34 cellular contexts compared by ENCODE assay signal in the genomic region with DNA sequence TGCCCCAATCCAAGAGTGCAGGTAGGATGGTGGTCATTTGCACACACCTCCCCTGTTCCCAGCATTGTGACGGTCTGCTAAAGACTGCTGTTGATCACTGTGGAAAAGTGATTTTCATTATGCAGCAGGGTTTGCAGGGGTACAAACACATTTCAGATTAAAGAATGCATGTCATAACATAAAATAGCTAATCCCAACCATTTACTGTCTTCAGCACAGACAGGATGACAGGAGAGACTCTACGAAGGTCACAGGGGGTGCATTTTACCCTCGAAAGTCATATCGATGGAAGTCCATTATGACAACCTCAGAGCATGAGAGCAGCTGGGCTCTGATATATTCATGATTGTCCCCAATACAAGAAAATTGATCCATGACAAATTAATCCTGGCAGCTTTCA.
"Had no signal": no experiment of that assay in that cellular context is flagged by ENCODE, and none has a peak within 500 bp of the region (broad histone marks: within the 10 kb centered on the region; RNA-seq: fewer than 3 reads in every experiment).

No MANE protein-coding gene starts in this region.

- H3K27ac ChIP-seq: KMS-11 had no signal

- H3K4me2 ChIP-seq: KMS-11 had no signal

- H3K9me3 ChIP-seq: MG63 had no signal

- H3K36me3 ChIP-seq: MG63 had no signal

- H3K27me3 ChIP-seq: MG63 had no signal

- H3K9ac ChIP-seq: KMS-11 had no signal

- DNase-seq: Karpas-422, Kasumi-1, KG1, MG63, MM.1S, MV-4-11, NCI-H1048, NCI-H1092, NCI-H1092 treated with DMSO at 0.1 percent for 48 hours, NCI-H1105, NCI-H1105 treated with DMSO at 0.1 percent for 48 hours, NCI-H1417, NCI-H1417 treated with DMSO at 0.1 percent for 48 hours, NCI-H1436, NCI-H1436 treated with DMSO at 0.1 percent for 48 hours, NCI-H146, NCI-H1694, NCI-H1694 treated with DMSO at 0.1 percent for 48 hours, NCI-H187, NCI-H187 treated with DMSO at 0.1 percent for 48 hours, NCI-H1930, NCI-H2029, NCI-H2029 treated with DMSO at 0.1 percent for 48 hours, NCI-H2081, NCI-H2081 treated with DMSO at 0.1 percent for 48 hours, NCI-H2107, NCI-H2171, NCI-H2171 treated with DMSO at 0.1 percent for 48 hours, NCI-H2227 treated with DMSO at 0.1 percent for 48 hours, NCI-H226, NCI-H345, NCI-H446, NCI-H446 treated with DMSO at 0.1 percent for 48 hours had no signal

- H3K4me3 ChIP-seq: MG63 had no signal
